13 cellular contexts compared by ENCODE assay signal in the genomic region with DNA sequence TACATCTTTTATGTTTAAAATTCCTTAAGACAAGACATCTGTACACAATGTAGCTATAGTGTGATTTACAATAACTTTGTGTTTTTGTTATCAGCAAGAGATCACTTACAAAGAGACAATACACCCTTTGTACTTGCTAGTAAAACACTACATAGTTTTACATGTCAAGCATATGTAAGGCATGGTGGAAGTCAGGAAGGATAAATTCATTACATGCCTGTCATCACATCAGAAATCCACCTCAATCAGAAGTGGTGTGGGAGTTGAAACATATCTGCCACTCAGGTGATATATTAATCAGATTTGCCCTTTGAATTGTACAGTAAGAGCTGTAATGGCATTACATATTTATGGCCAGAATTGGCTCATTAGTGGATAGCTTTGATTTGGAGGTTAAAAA.
DNase-seq lines count a peak whose midpoint lies in the region; TF ChIP-seq lines count a peak whose summit lies in the region.
"Had no signal": no experiment of that assay in that cellular context is flagged by ENCODE, and none has a peak within 500 bp of the region (broad histone marks: within the 10 kb centered on the region; RNA-seq: fewer than 3 reads in every experiment).

No MANE protein-coding gene starts in this region.

- H3K9me3 Mint-ChIP-seq in activated CD4-positive, alpha-beta T cell treated with anti-CD3 and anti-CD28 coated beads, Interleukin-2, amount 10 ng/mL, durations not matched to agents 24 days and 14 days = peaks cover 10% of the 10 kb centered on the region
- H3K9me3 Mint-ChIP-seq in IgD-negative memory B cell (peaks cover 0 to 2% (median 0%) of the 10 kb centered on the region in 3 donors), chondrocyte (ENCODE audit: low read depth) (peaks cover 5% of the 10 kb centered on the region)

- no peak for TF ChIP-seq EP300 in sigmoid colon (IDR thresholded peaks at IDR 0.05)

- H3K4me3 Mint-ChIP-seq in activated CD4-positive, alpha-beta T cell treated with anti-CD3 and anti-CD28 coated beads, Interleukin-2, amount 10 ng/mL, durations not matched to agents 24 days and 14 days = no peak overlapping the region
- H3K4me3 Mint-ChIP-seq in IgD-negative memory B cell = peak overlapping the region in 2 of 4 donors; percentile 2 to 38
- H3K4me3 Mint-ChIP-seq in chondrocyte (ENCODE audit: unreplicated experiment) = no peak overlapping the region
- H3K4me3 Mint-ChIP-seq: CD14-positive monocyte had no signal

- H3K36me3 Mint-ChIP-seq in activated CD4-positive, alpha-beta T cell treated with anti-CD3 and anti-CD28 coated beads, Interleukin-2, amount 10 ng/mL, durations not matched to agents 24 days and 14 days (ENCODE audit: low read depth) = peaks cover 66% of the 10 kb centered on the region
- H3K36me3 Mint-ChIP-seq in IgD-negative memory B cell (peaks cover 5% of the 10 kb centered on the region), chondrocyte (ENCODE audit: low read depth) (peaks cover 8% of the 10 kb centered on the region)

- in situ Hi-C loops in GM13976 (cut with MboI; ENCODE audit: low sequenced_read_pairs, unreplicated experiment) = no loop called here

- no peak overlapping the region for H3K4me3 ChIP-seq in sigmoid colon
- H3K4me3 ChIP-seq: SK-N-MC had no signal

- H3K27ac ChIP-seq in sigmoid colon = peak overlapping the region in 3 of 4 donors; percentile 53 to 57 (median 55)
- H3K27ac ChIP-seq: SK-N-MC had no signal

- no peaks in the 10 kb centered on the region for H3K27me3 ChIP-seq in sigmoid colon

- H3K36me3 ChIP-seq in sigmoid colon = no peaks in the 10 kb centered on the region

- TF ChIP-seq POLR2A in sigmoid colon (IDR thresholded peaks at IDR 0.05) = no peak

- TF ChIP-seq CTCF in chondrocyte (IDR thresholded peaks at IDR 0.05) (no peak), sigmoid colon (IDR thresholded peaks at IDR 0.05) (no peak), GM13976 (IDR thresholded peaks at IDR 0.05; ENCODE audit: borderline replicate concordance, control extremely low read depth, extremely low read depth, insufficient read depth, missing control alignments) (no peak)

- H3K4me1 Mint-ChIP-seq in activated CD4-positive, alpha-beta T cell treated with anti-CD3 and anti-CD28 coated beads, Interleukin-2, amount 10 ng/mL, durations not matched to agents 24 days and 14 days = peaks cover 53% of the 10 kb centered on the region
- peaks cover 41 to 60% (median 57%) of the 10 kb centered on the region in 3 donors for H3K4me1 Mint-ChIP-seq in IgD-negative memory B cell
- H3K4me1 Mint-ChIP-seq in chondrocyte (ENCODE audit: low read depth) = peaks cover 73% of the 10 kb centered on the region

- no peaks in the 10 kb centered on the region for H3K9me3 ChIP-seq in sigmoid colon

- H3K4me1 ChIP-seq in sigmoid colon = peaks cover 0 to 87% (median 75%) of the 10 kb centered on the region in 4 donors

- intact Hi-C loops in activated CD4-positive, alpha-beta T cell treated with anti-CD3 and anti-CD28 coated beads, Interleukin-2, amount 10 ng/mL, durations not matched to agents 24 days and 14 days (cut with micrococcal nuclease) = no loop called here
- intact Hi-C loops in sigmoid colon (cut with DNase I) (no loop called here), head of caudate nucleus (cut with DNase I) (no loop called here)

- peak overlapping the region; percentile 66 for H3K27ac Mint-ChIP-seq in activated CD4-positive, alpha-beta T cell treated with anti-CD3 and anti-CD28 coated beads, Interleukin-2, amount 10 ng/mL, durations not matched to agents 24 days and 14 days
- H3K27ac Mint-ChIP-seq in IgD-negative memory B cell (peak overlapping the region; percentile 33 to 86 (median 53)), chondrocyte (ENCODE audit: unreplicated experiment) (peak overlapping the region; percentile 67)
- H3K27ac Mint-ChIP-seq: progenitor cell of endocrine pancreas had no signal

- DNase-seq in activated CD4-positive, alpha-beta T cell treated with anti-CD3 and anti-CD28 coated beads, Interleukin-2, amount 10 ng/mL, durations not matched to agents 24 days and 14 days = no peak
- no peak for DNase-seq in activated CD4-positive, alpha-beta T cell treated with anti-CD3 and anti-CD28 coated beads, Interleukin-2, amount 50 U/mL, for 48 hours
- no peak for DNase-seq in chondrocyte (ENCODE audit: low spot score)
- no peak for DNase-seq in sigmoid colon
- no peak for DNase-seq in NCI-H1092 treated with DMSO at 0.1 percent for 48 hours (lab: John Stamatoyannopoulos, UW)
- no peak for DNase-seq in head of caudate nucleus
- no peak for DNase-seq in GM13976 (ENCODE audit: low spot score)
- DNase-seq: NCI-H1048, NCI-H2171 had no signal

- H3K27me3 Mint-ChIP-seq in activated CD4-positive, alpha-beta T cell treated with anti-CD3 and anti-CD28 coated beads, Interleukin-2, amount 10 ng/mL, durations not matched to agents 24 days and 14 days = no peaks in the 10 kb centered on the region
- no peaks in the 10 kb centered on the region for H3K27me3 Mint-ChIP-seq in IgD-negative memory B cell
- H3K27me3 Mint-ChIP-seq in chondrocyte (ENCODE audit: low read depth) = no peaks in the 10 kb centered on the region
- H3K27me3 Mint-ChIP-seq: progenitor cell of endocrine pancreas had no signal
